In the genomic region with DNA sequence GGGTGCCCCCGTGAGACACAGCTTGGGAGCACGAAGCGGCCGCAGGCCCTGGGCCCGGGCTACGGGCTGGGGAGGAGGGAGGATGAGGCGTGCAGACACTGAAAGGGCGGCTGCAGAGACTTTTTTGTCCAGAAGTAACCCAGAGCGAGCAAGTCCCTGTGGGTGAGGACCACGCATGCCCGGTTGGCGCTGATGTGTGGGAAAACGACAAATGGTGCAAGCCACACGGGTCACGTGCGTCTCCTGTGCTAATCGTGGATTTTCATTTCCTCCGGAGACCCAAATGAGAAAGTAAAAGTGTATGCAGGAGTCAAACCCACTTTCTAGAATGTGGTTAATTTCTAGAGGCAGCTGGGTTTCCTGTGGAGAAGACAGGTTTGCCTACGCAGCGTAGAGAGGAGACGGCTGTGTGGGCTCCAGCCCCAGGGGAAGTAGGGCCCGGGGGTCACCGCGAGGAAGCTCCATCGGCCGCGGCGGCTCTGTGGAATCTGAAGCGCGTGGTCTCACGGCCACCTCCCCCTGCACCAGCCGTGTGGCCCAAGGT, we compare ENCODE assay signal across 9 cellular contexts. TPM values are rescaled to one million over a fixed set of nuclear protein-coding genes. Genes with fewer than 3 reads are reported as not detected.
DNase-seq lines count a peak whose midpoint lies in the region; ATAC-seq and TF ChIP-seq lines count a peak whose summit lies in the region.
"Had no signal": no experiment of that assay in that cellular context is flagged by ENCODE, and none has a peak within 500 bp of the region (broad histone marks: within the 10 kb centered on the region; RNA-seq: fewer than 3 reads in every experiment).

No MANE protein-coding gene starts in this region.

- peak overlapping the region; percentile 82 to 96 (median 90) for H3K4me3 Mint-ChIP-seq in CD4-positive, alpha-beta memory T cell
- peak overlapping the region; percentile 52 for H3K4me3 Mint-ChIP-seq in activated T-helper 2 cell treated with anti-CD3 and anti-CD28 coated beads, Interferon-gamma antibody, Interleukin-2, Interleukin-4, amounts not matched to agents 10 μg/mL and 5 μg/mL and 100 μg/mL, durations not matched to agents 14 hours and 24 hours and 36 hours (ENCODE audit: low read depth)
- H3K4me3 Mint-ChIP-seq: neural crest cell had no signal

- no peaks in the 10 kb centered on the region for H3K9me3 ChIP-seq in CD4-positive, alpha-beta memory T cell (ENCODE audit: control insufficient read depth in 1 of 2, low read length in 2 of 2)
- H3K9me3 ChIP-seq in psoas muscle (no peaks in the 10 kb centered on the region), Karpas-422 (ENCODE audit: low read length) (no peaks in the 10 kb centered on the region), testis (no peaks in the 10 kb centered on the region)

- POLR2A ChIA-PET in CD4-positive, alpha-beta memory T cell (lab: Charles Lee; ENCODE audit: partially characterized antibody) = interaction anchor here (1.0 to 2.6 kb wide), 10 partner anchors 9 to 547 kb away, joined by 3 to 47 read pairs (median 8); a partner anchor contains a TSS

- no peaks in the 10 kb centered on the region for H4K20me1 ChIP-seq in Karpas-422 (ENCODE audit: insufficient read depth, low read depth, low read length)

- peak; percentile 77 to 87 (median 80) for DNase-seq in CD4-positive, alpha-beta memory T cell
- DNase-seq in Kasumi-1 (lab: John Stamatoyannopoulos, UW) (peak; percentile 65 to 71), psoas muscle (peak in 1 of 2 donors; percentile 71), Karpas-422 (no peak), testis (no peak)
- DNase-seq in activated T-helper 2 cell treated with anti-CD3 and anti-CD28 coated beads, Interferon-gamma antibody, Interleukin-2, Interleukin-4, amounts not matched to agents 10 μg/mL and 5 μg/mL and 100 μg/mL, durations not matched to agents 14 hours and 24 hours and 36 hours (ENCODE audit: low spot score) = peak; percentile 72

- peaks cover 11 to 29% (median 18%) of the 10 kb centered on the region in 4 donors for H3K4me1 Mint-ChIP-seq in CD4-positive, alpha-beta memory T cell
- peaks cover 9% of the 10 kb centered on the region for H3K4me1 Mint-ChIP-seq in activated T-helper 2 cell treated with anti-CD3 and anti-CD28 coated beads, Interferon-gamma antibody, Interleukin-2, Interleukin-4, amounts not matched to agents 10 μg/mL and 5 μg/mL and 100 μg/mL, durations not matched to agents 14 hours and 24 hours and 36 hours (ENCODE audit: low read depth)

- peaks cover 22% of the 10 kb centered on the region for H3K4me1 ChIP-seq in CD4-positive, alpha-beta memory T cell (ENCODE audit: insufficient read depth, low read length)
- peaks cover 19% of the 10 kb centered on the region for H3K4me1 ChIP-seq in psoas muscle
- no peaks in the 10 kb centered on the region for H3K4me1 ChIP-seq in Karpas-422 (ENCODE audit: low read length)
- H3K4me1 ChIP-seq in testis = peaks cover 8% of the 10 kb centered on the region

- no peak overlapping the region for H2AFZ ChIP-seq in Karpas-422 (ENCODE audit: low read length)

- CTCF ChIA-PET in CD4-positive, alpha-beta memory T cell (lab: Charles Lee; ENCODE audit: partially characterized antibody) = interaction anchor here (0.8 to 1.1 kb wide), 2 partner anchors 9 to 18 kb away, joined by 3 read pairs; no protein-coding TSS in a partner anchor

- ATAC-seq in GM21447 (IDR thresholded peaks at IDR 0.05; ENCODE audit: unreplicated experiment) (peak; percentile 95), psoas muscle (no peak), SK-N-SH treated with all-trans-retinoic acid at 6 μM for 48 hours (no peak)

- TF ChIP-seq CTCF in psoas muscle (IDR thresholded peaks at IDR 0.05) (no peak), testis (IDR thresholded peaks at IDR 0.05) (no peak)

- no peak for TF ChIP-seq POLR2A in testis (IDR thresholded peaks at IDR 0.05)

- peak overlapping the region; percentile 51 to 61 for H3K4me3 ChIP-seq in CD4-positive, alpha-beta memory T cell (ENCODE audit: low read length in 2 of 2)
- H3K4me3 ChIP-seq in psoas muscle (peak overlapping the region; percentile 15), Karpas-422 (ENCODE audit: low read length) (no peak overlapping the region), testis (no peak overlapping the region)

- 83 to 91% (median 86%) methylated on average over 32 of the region's 32 CpGs for WGBS in psoas muscle, 3 donors
- WGBS in testis, 2 donors = 84 to 90% methylated on average over 31 to 32 of the region's 32 CpGs

- no peaks in the 10 kb centered on the region for H3K36me3 ChIP-seq in CD4-positive, alpha-beta memory T cell (ENCODE audit: insufficient read depth, low read length)
- H3K36me3 ChIP-seq in psoas muscle (ENCODE audit: insufficient read depth in 1 of 2, low read depth in 1 of 2) (no peaks in the 10 kb centered on the region), Karpas-422 (ENCODE audit: insufficient read depth, low read length) (no peaks in the 10 kb centered on the region), testis (ENCODE audit: low read depth, missing control alignments) (no peaks in the 10 kb centered on the region)

- H3K27me3 Mint-ChIP-seq in CD4-positive, alpha-beta memory T cell = peaks cover 2 to 5% of the 10 kb centered on the region in 2 donors
- peaks cover 59% of the 10 kb centered on the region for H3K27me3 Mint-ChIP-seq in activated T-helper 2 cell treated with anti-CD3 and anti-CD28 coated beads, Interferon-gamma antibody, Interleukin-2, Interleukin-4, amounts not matched to agents 10 μg/mL and 5 μg/mL and 100 μg/mL, durations not matched to agents 14 hours and 24 hours and 36 hours (ENCODE audit: low read depth)

- H3K9ac ChIP-seq in Karpas-422 (ENCODE audit: low read length) = no peak overlapping the region

- intact Hi-C loops in CD4-positive, alpha-beta memory T cell (cut with micrococcal nuclease) = loop anchor here (1.0 to 5.0 kb wide), 2 partner anchors 20 to 35 kb away; a partner anchor contains a TSS
- intact Hi-C loops in activated T-helper 2 cell treated with anti-CD3 and anti-CD28 coated beads, Interferon-gamma antibody, Interleukin-2, Interleukin-4, amounts not matched to agents 10 μg/mL and 5 μg/mL and 100 μg/mL, durations not matched to agents 14 hours and 24 hours and 36 hours (cut with micrococcal nuclease) = no loop called here
- intact Hi-C loops in psoas muscle (cut with DNase I) (loop anchor here in 1 of 2 donors (10.0 kb wide), 1 partner anchor 107 kb away; no protein-coding TSS in a partner anchor), testis (cut with DNase I; ENCODE audit: low total_unique reads) (no loop called here)

- peaks cover 0 to 2% (median 0%) of the 10 kb centered on the region in 8 donors for H3K9me3 Mint-ChIP-seq in CD4-positive, alpha-beta memory T cell
- H3K9me3 Mint-ChIP-seq in activated T-helper 2 cell treated with anti-CD3 and anti-CD28 coated beads, Interferon-gamma antibody, Interleukin-2, Interleukin-4, amounts not matched to agents 10 μg/mL and 5 μg/mL and 100 μg/mL, durations not matched to agents 14 hours and 24 hours and 36 hours = no peaks in the 10 kb centered on the region
- H3K9me3 Mint-ChIP-seq: neural crest cell had no signal

- H3K79me2 ChIP-seq in Karpas-422 (ENCODE audit: low read length) = no peaks in the 10 kb centered on the region

- H3K36me3 Mint-ChIP-seq in CD4-positive, alpha-beta memory T cell = no peaks in the 10 kb centered on the region
- H3K36me3 Mint-ChIP-seq in activated T-helper 2 cell treated with anti-CD3 and anti-CD28 coated beads, Interferon-gamma antibody, Interleukin-2, Interleukin-4, amounts not matched to agents 10 μg/mL and 5 μg/mL and 100 μg/mL, durations not matched to agents 14 hours and 24 hours and 36 hours (ENCODE audit: low read depth) = no peaks in the 10 kb centered on the region

- no peak overlapping the region for H3K27ac ChIP-seq in CD4-positive, alpha-beta memory T cell (ENCODE audit: low read depth, low read length)
- H3K27ac ChIP-seq in psoas muscle (no peak overlapping the region), Karpas-422 (ENCODE audit: low read length) (no peak overlapping the region), testis (no peak overlapping the region)

- no peaks in the 10 kb centered on the region for H3K9me2 ChIP-seq in Karpas-422 (replicated peaks; ENCODE audit: insufficient read depth, low read length)

- no peak overlapping the region for H3K4me2 ChIP-seq in Karpas-422 (ENCODE audit: low read depth, low read length, poor library complexity, severe bottlenecking)

- peak overlapping the region; percentile 64 to 93 (median 82) for H3K27ac Mint-ChIP-seq in CD4-positive, alpha-beta memory T cell
- no peak overlapping the region for H3K27ac Mint-ChIP-seq in activated T-helper 2 cell treated with anti-CD3 and anti-CD28 coated beads, Interferon-gamma antibody, Interleukin-2, Interleukin-4, amounts not matched to agents 10 μg/mL and 5 μg/mL and 100 μg/mL, durations not matched to agents 14 hours and 24 hours and 36 hours

- H3K27me3 ChIP-seq in CD4-positive, alpha-beta memory T cell (ENCODE audit: insufficient read depth, low read length) = no peaks in the 10 kb centered on the region
- no peaks in the 10 kb centered on the region for H3K27me3 ChIP-seq in psoas muscle (ENCODE audit: insufficient read depth in 3 of 3, low read length in 2 of 3)
- no peaks in the 10 kb centered on the region for H3K27me3 ChIP-seq in Karpas-422 (ENCODE audit: low read length)
- no peaks in the 10 kb centered on the region for H3K27me3 ChIP-seq in testis

TF ChIP-seq in SK-N-SH treated with all-trans-retinoic acid at 6 μM for 48 hours, 23 proteins besides CTCF, POLR2A, EP300 and RAD21 (continues in another document):
- TF ChIP-seq RARB (CRISPR knock-in tag; IDR thresholded peaks at IDR 0.05) (no peak), SNAI2 (CRISPR knock-in tag; IDR thresholded peaks at IDR 0.05) (no peak)

RNA-seq across cellular contexts. Expression of a gene that starts 19.0 kb away (rescaled TPM):
- total RNA-seq in CD4-positive, alpha-beta memory T cell = 1 to 10 TPM; 1.7 to 3.4 TPM
- under 1 TPM in 1 of 2 donors, not detected in 1; 0.07 TPM for polyA plus RNA-seq in CD4-positive, alpha-beta memory T cell
- not detected in 2 replicates for total RNA-seq in activated T-helper 2 cell treated with anti-CD3 and anti-CD28 coated beads, Interferon-gamma antibody, Interleukin-2, Interleukin-4, amounts not matched to agents 10 μg/mL and 5 μg/mL and 100 μg/mL, durations not matched to agents 14 hours and 24 hours and 36 hours
- total RNA-seq in psoas muscle (1 to 10 TPM; 2.9 to 5.3 (median 4.6) TPM), testis (1 to 10 TPM; 4.6 to 5.5 TPM)
- polyA plus RNA-seq in psoas muscle (1 to 10 TPM; 1.5 to 1.8 (median 1.6) TPM), testis (ENCODE audit: insufficient read depth, low read depth, low replicate concordance) (2.8 TPM)
- 0.18 and 0.26 TPM in 2 replicates for total RNA-seq in Karpas-422 (2014; rRNA removed; shearing (Covaris generic); ENCODE audit: low replicate concordance)

RNA-seq across cellular contexts. Expression of a gene that starts 34.7 kb away (rescaled TPM):
- total RNA-seq in CD4-positive, alpha-beta memory T cell = 10 to 100 TPM; 46.8 to 48.6 TPM
- polyA plus RNA-seq in CD4-positive, alpha-beta memory T cell = 10 to 100 TPM; 22.7 to 33.4 TPM
- 19.6 and 21.8 TPM in 2 replicates for total RNA-seq in activated T-helper 2 cell treated with anti-CD3 and anti-CD28 coated beads, Interferon-gamma antibody, Interleukin-2, Interleukin-4, amounts not matched to agents 10 μg/mL and 5 μg/mL and 100 μg/mL, durations not matched to agents 14 hours and 24 hours and 36 hours
- 10 to 100 TPM; 17.2 to 24.2 (median 23.7) TPM for total RNA-seq in psoas muscle
- 10 to 100 TPM in 1 of 3 donors, 1 to 10 TPM in 2; 9.2 to 19.4 (median 9.4) TPM for polyA plus RNA-seq in psoas muscle
- 22.4 and 32.1 TPM in 2 replicates for total RNA-seq in Karpas-422 (2014; rRNA removed; shearing (Covaris generic); ENCODE audit: low replicate concordance)
- 10 to 100 TPM; 40.6 to 62.2 TPM for total RNA-seq in testis
- 33.8 TPM for polyA plus RNA-seq in testis (ENCODE audit: insufficient read depth, low read depth, low replicate concordance)

Comparison
In these comparisons a context has a peak if more than half of its experiments do, and no peak if none do; other contexts are left out.
1. DNase-seq: peak in CD4-positive, alpha-beta memory T cell (5 of 5), Kasumi-1 (2 of 2) and activated T-helper 2 cell treated with anti-CD3 and anti-CD28 coated beads, Interferon-gamma antibody, Interleukin-2, Interleukin-4, amounts not matched to agents 10 μg/mL and 5 μg/mL and 100 μg/mL, durations not matched to agents 14 hours and 24 hours and 36 hours (single experiment); none in Karpas-422 (single experiment) and testis (single experiment).
2. H3K4me3 ChIP-seq: peak in CD4-positive, alpha-beta memory T cell (2 of 2) and psoas muscle (single experiment); none in Karpas-422 (single experiment) and testis (0 of 2).